Comparison of ENCODE assay signal across 20 cellular contexts in genomic region chr5:167694562-167694961, GRCh38.
DNase-seq lines count a peak whose midpoint lies in the region; ATAC-seq lines count a peak whose summit lies in the region.
"Had no signal": no experiment of that assay in that cellular context is flagged by ENCODE, and none has a peak within 500 bp of the region (broad histone marks: within the 10 kb centered on the region; RNA-seq: fewer than 3 reads in every experiment).

No MANE protein-coding gene starts in this region.

- no peak overlapping the region for H3K27ac ChIP-seq in mesenchymal stem cell (ENCODE audit: low read length, poor library complexity, severe bottlenecking)
- H3K27ac ChIP-seq: 22Rv1, HL-60 had no signal

- H3K9me3 ChIP-seq in mesenchymal stem cell (ENCODE audit: control insufficient read depth, low read length): no peaks in the 10 kb centered on the region
- H3K9me3 ChIP-seq: SK-N-SH had no signal

- no peak overlapping the region for H3K18ac ChIP-seq in mesenchymal stem cell (ENCODE audit: low read depth in 1 of 2, low read length in 2 of 2)

- no peak overlapping the region for H2BK12ac ChIP-seq in mesenchymal stem cell (ENCODE audit: low read length in 2 of 2)

- no peaks in the 10 kb centered on the region for H3K79me1 ChIP-seq in mesenchymal stem cell (replicated peaks; ENCODE audit: low read length, poor library complexity, severe bottlenecking)

- H3K4ac ChIP-seq in mesenchymal stem cell (ENCODE audit: low read depth in 1 of 2, low read length in 2 of 2): no peak overlapping the region

- H2AK5ac ChIP-seq in mesenchymal stem cell (ENCODE audit: low read length, severe bottlenecking): no peak overlapping the region

- no peak overlapping the region for H3K4me3 ChIP-seq in mesenchymal stem cell (ENCODE audit: insufficient read depth in 1 of 2, low read depth in 1 of 2, low read length in 2 of 2)

- H3K27me3 ChIP-seq in mesenchymal stem cell (ENCODE audit: control insufficient read depth in 1 of 2, insufficient read depth in 1 of 2, low read length in 2 of 2): no peaks in the 10 kb centered on the region

- 92% methylated on average over 2 of the region's 3 CpGs for WGBS in mesenchymal stem cell

- no peak overlapping the region for H4K91ac ChIP-seq in mesenchymal stem cell (ENCODE audit: low read length)

- H3K4me2 ChIP-seq in mesenchymal stem cell (ENCODE audit: low read length, poor library complexity, severe bottlenecking): no peak overlapping the region
- H3K4me2 ChIP-seq: SK-N-SH had no signal

- H3K14ac ChIP-seq in mesenchymal stem cell (ENCODE audit: low read length in 2 of 2): no peak overlapping the region

- H3K23ac ChIP-seq in mesenchymal stem cell (ENCODE audit: low read length in 2 of 2): no peak overlapping the region

- H2BK120ac ChIP-seq in mesenchymal stem cell (ENCODE audit: low read depth, low read length): no peak overlapping the region

- peak in 2 of 3 experiments; percentile 12 to 53 for DNase-seq in NCI-H1417 (lab: John Stamatoyannopoulos, UW)
- DNase-seq in NCI-H1417 treated with DMSO at 0.1 percent for 48 hours (lab: John Stamatoyannopoulos, UW): no peak
- peak; percentile 49 for DNase-seq in NCI-H2171 treated with DMSO at 0.1 percent for 48 hours (lab: John Stamatoyannopoulos, UW)
- DNase-seq in mesenchymal stem cell: peak; percentile 19
- no peak for DNase-seq in activated effector memory CD4-positive, alpha-beta T cell treated with Interleukin-2 at 50 U/mL for 16 hours
- DNase-seq: GOT3; NCI-H1105 treated with DMSO at 0.1 percent for 48 hours; NCI-H1694; NCI-H2029 treated with DMSO at 0.1 percent for 48 hours; NCI-H748 treated with DMSO at 0.1 percent for 48 hours; NK-92 treated with Interleukin-12 subunit alpha and Interleukin-12 subunit beta, amount 100 ng/mL, for 24 hours; PC-3; SK-N-SH; SW 1271 had no signal

- H3K9ac ChIP-seq in mesenchymal stem cell (ENCODE audit: low read length): no peak overlapping the region
- H3K9ac ChIP-seq: SK-N-SH had no signal

- H3K36me3 ChIP-seq in mesenchymal stem cell (ENCODE audit: control insufficient read depth in 1 of 2, insufficient read depth in 2 of 2, low read depth in 1 of 2, low read length in 2 of 2): no peaks in the 10 kb centered on the region

- no peak overlapping the region for H2AFZ ChIP-seq in mesenchymal stem cell (ENCODE audit: low read depth, low read length)

- peaks cover 3% of the 10 kb centered on the region for H3K4me1 ChIP-seq in mesenchymal stem cell (ENCODE audit: control insufficient read depth, insufficient read depth, low read depth, low read length)

- H2BK5ac ChIP-seq in mesenchymal stem cell (ENCODE audit: low read depth, low read length, poor library complexity, severe bottlenecking): no peak overlapping the region

- no peak overlapping the region for H4K8ac ChIP-seq in mesenchymal stem cell (ENCODE audit: low read length)

- ATAC-seq in GM18867 (IDR thresholded peaks at IDR 0.05; ENCODE audit: unreplicated experiment): no peak
- ATAC-seq in GM18498 (IDR thresholded peaks at IDR 0.05; ENCODE audit: unreplicated experiment): no peak
- ATAC-seq in HG02571 (IDR thresholded peaks at IDR 0.05; ENCODE audit: unreplicated experiment): no peak
- ATAC-seq: HCT116, PC-3 had no signal

- no peak overlapping the region for H2BK15ac ChIP-seq in mesenchymal stem cell (ENCODE audit: low read depth, poor library complexity, severe bottlenecking)

Comparison
In these comparisons a context has a peak if more than half of its experiments do, and no peak if none do; other contexts are left out.
1. DNase-seq: peak in NCI-H1417 (2 of 3), NCI-H2171 treated with DMSO at 0.1 percent for 48 hours (single experiment) and mesenchymal stem cell (single experiment); none in NCI-H1417 treated with DMSO at 0.1 percent for 48 hours (single experiment) and activated effector memory CD4-positive, alpha-beta T cell treated with Interleukin-2 at 50 U/mL for 16 hours (single experiment).